Comparison of ENCODE assay signal across 2 cellular contexts in the genomic region with DNA sequence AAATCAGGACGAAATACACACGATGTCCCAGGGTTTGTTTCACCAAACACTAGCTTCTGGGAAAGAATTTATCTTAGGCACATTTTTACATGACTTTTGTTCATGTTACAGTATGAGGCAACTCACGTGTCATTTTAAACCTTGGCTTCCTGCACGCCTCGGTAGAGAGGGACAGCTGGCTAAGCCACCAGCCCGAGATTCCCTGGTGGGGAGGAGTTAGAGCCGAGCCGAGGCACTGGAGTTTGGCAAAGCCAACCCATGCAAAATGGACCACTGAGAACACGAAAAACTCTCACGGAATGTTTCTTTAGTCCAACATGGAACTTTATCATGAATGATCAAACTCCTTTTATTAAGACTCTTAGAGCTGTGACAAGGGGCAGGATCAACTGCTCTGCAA.
TF ChIP-seq lines count a peak whose summit lies in the region.

No MANE protein-coding gene starts in this region.

TF ChIP-seq in SK-N-SH treated with all-trans-retinoic acid at 6 μM for 48 hours, 23 proteins besides CTCF, POLR2A, EP300 and RAD21 (continued from another document):
- no peak for TF ChIP-seq ZNF70 (CRISPR knock-in tag; IDR thresholded peaks at IDR 0.05)

TF ChIP-seq in H1, 55 proteins besides CTCF, POLR2A, EP300 and RAD21:
- TF ChIP-seq TBP (IDR thresholded peaks at IDR 0.05; ENCODE audit: low read depth, low read length), result no peak
- TF ChIP-seq ATF3 (IDR thresholded peaks at IDR 0.05; ENCODE audit: insufficient read depth, low read depth, low read length), result no peak
- TF ChIP-seq FOSL1 (IDR thresholded peaks at IDR 0.05; ENCODE audit: insufficient read depth, low read depth, low read length), result no peak
- no peak for TF ChIP-seq JUND (IDR thresholded peaks at IDR 0.05; ENCODE audit: low read length)
- no peak for TF ChIP-seq CHD7 (IDR thresholded peaks at IDR 0.05; ENCODE audit: insufficient replicate concordance, low read length)
